8 cellular contexts compared by ENCODE assay signal in the genomic region with DNA sequence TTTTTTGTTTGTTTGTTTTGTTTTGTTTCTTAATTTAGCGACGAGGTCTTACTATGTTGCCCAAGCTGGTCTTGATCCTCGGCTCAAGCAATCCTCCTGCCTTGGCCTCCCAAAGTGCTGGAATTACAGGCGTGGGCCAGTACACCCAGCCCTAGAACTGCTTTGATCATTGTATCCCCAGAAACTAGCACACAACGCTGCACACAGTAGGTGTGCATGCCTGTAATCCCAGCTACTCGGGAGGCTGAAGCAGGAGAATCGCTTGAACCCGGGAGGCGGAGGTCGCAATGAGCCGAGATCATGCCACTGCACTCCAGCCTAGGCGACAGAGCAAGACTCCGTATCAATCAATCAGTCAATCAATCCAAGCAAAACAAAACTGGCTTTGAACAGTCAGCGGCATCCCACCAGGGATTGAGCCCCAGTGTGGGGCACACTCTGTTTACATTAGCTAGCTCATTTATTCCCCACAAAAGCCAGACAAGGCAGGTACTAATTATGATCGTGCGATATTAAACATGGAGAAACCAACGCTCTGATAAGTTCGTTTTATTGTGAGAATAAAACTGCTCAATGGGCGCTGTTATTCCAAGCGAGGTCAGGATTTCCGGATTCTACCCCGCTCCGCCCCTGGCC. TPM values are rescaled to one million over a fixed set of nuclear protein-coding genes. Genes with fewer than 3 reads are reported as not detected.
DNase-seq lines count a peak whose midpoint lies in the region; ATAC-seq and TF ChIP-seq lines count a peak whose summit lies in the region.

No MANE protein-coding gene starts in this region.

- peak overlapping the region; percentile 13; the same call in 1 of the 2 replicates for H3K9ac ChIP-seq in PC-3 (ENCODE audit: low read length)

- H3K9me3 Mint-ChIP-seq in activated CD4-positive, alpha-beta T cell treated with anti-CD3 and anti-CD28 coated beads, Interleukin-2, amount 10 ng/mL, durations not matched to agents 7 days and 5 days, result no peaks in the 10 kb centered on the region

- H3K4me1 Mint-ChIP-seq in activated CD4-positive, alpha-beta T cell treated with anti-CD3 and anti-CD28 coated beads, Interleukin-2, amount 10 ng/mL, durations not matched to agents 7 days and 5 days, result peaks cover 26% of the 10 kb centered on the region

- peaks cover 18% of the 10 kb centered on the region for H3K36me3 Mint-ChIP-seq in activated CD4-positive, alpha-beta T cell treated with anti-CD3 and anti-CD28 coated beads, Interleukin-2, amount 10 ng/mL, durations not matched to agents 7 days and 5 days (ENCODE audit: low read depth)

- no peaks in the 10 kb centered on the region for H3K36me3 ChIP-seq in PC-3 (ENCODE audit: low read depth, low read length)
- H3K36me3 ChIP-seq in esophagus squamous epithelium, result peaks cover 0 to 39% (median 11%) of the 10 kb centered on the region in 3 donors
- H3K36me3 ChIP-seq in psoas muscle (ENCODE audit: insufficient read depth in 1 of 2, low read depth in 1 of 2), result peaks cover 4 to 22% of the 10 kb centered on the region in 2 donors

- intact Hi-C loops in PC-3 (cut with micrococcal nuclease), result loop anchor here (1.0 kb wide), 1 partner anchor 29 kb away; a partner anchor contains a TSS
- intact Hi-C loops in esophagus squamous epithelium (cut with DNase I), result no loop called here
- intact Hi-C loops in psoas muscle (cut with DNase I), result loop anchor here in 1 of 2 donors (1.0 kb wide), 1 partner anchor 29 kb away; a partner anchor contains a TSS

- TF ChIP-seq CTCF in PC-3 (conservative IDR thresholded peaks at IDR 0.05; ENCODE audit: low read depth, low read length), result no peak
- TF ChIP-seq CTCF in esophagus squamous epithelium (IDR thresholded peaks at IDR 0.05), result no peak
- no peak for TF ChIP-seq CTCF in psoas muscle (IDR thresholded peaks at IDR 0.05)

- CTCF ChIA-PET in activated CD4-positive, alpha-beta T cell treated with anti-CD3 and anti-CD28 coated beads, Interleukin-2, amount 10 ng/mL, durations not matched to agents 7 days and 5 days (lab: Charles Lee), result interaction anchor here (0.6 to 1.5 kb wide), 5 partner anchors 13 to 124 kb away, joined by 3 to 5 read pairs (median 3); no protein-coding TSS in a partner anchor
- CTCF ChIA-PET in PC-3 (lab: Charles Lee), result no interaction called here

- DNase-seq in activated CD4-positive, alpha-beta T cell treated with anti-CD3 and anti-CD28 coated beads, Interleukin-2, amount 10 ng/mL, durations not matched to agents 7 days and 5 days, result no peak
- DNase-seq in activated CD4-positive, alpha-beta T cell treated with anti-CD3 and anti-CD28 coated beads, Interleukin-2, amount 50 U/mL, for 48 hours, result no peak
- DNase-seq in PC-3 (no peak), esophagus squamous epithelium (lab: John Stamatoyannopoulos, UW) (no peak), psoas muscle (no peak), cerebellar nuclear complex (lab: John Stamatoyannopoulos, UW) (no peak), NCI-H1417 treated with DMSO at 0.1 percent for 48 hours (lab: John Stamatoyannopoulos, UW) (no peak)

- peak overlapping the region; percentile 73 for H3K4me2 ChIP-seq in PC-3 (ENCODE audit: low read length)

- peaks cover 32% of the 10 kb centered on the region for H3K79me2 ChIP-seq in PC-3 (ENCODE audit: low read length)

- peak overlapping the region; percentile 96 for H3K4me3 Mint-ChIP-seq in activated CD4-positive, alpha-beta T cell treated with anti-CD3 and anti-CD28 coated beads, Interleukin-2, amount 10 ng/mL, durations not matched to agents 7 days and 5 days

- H3K9me3 ChIP-seq in PC-3 (ENCODE audit: low read length) (no peaks in the 10 kb centered on the region), esophagus squamous epithelium (no peaks in the 10 kb centered on the region), psoas muscle (no peaks in the 10 kb centered on the region)

- H3K4me3 ChIP-seq in PC-3 (ENCODE audit: low read length) (peak overlapping the region; percentile 50), esophagus squamous epithelium (peak overlapping the region; percentile 73 to 99 (median 94)), psoas muscle (peak overlapping the region; percentile 85)

- peak overlapping the region; percentile 16; the same call in 1 of the 2 replicates for H3K27ac ChIP-seq in PC-3 (ENCODE audit: low read length)
- H3K27ac ChIP-seq in esophagus squamous epithelium, result peak overlapping the region; percentile 87 to 97 (median 93)
- H3K27ac ChIP-seq in psoas muscle, result peak overlapping the region; percentile 74

- ATAC-seq in PC-3 (no peak), psoas muscle (peak in 3 of 4 donors; percentile 2 to 25 (median 2)), HG02678 (IDR thresholded peaks at IDR 0.05; ENCODE audit: unreplicated experiment) (no peak)

- H3K9me2 ChIP-seq in PC-3 (replicated peaks; ENCODE audit: low read length), result no peaks in the 10 kb centered on the region

- H4K20me1 ChIP-seq in PC-3 (ENCODE audit: low read length), result no peaks in the 10 kb centered on the region

- no TSS peak for BruUV-seq in PC-3 (replicated peaks; lab: Mats Ljungman, UMichigan)

- no peak for TF ChIP-seq POLR2A in esophagus squamous epithelium (IDR thresholded peaks at IDR 0.05)

- no peaks in the 10 kb centered on the region for H3K27me3 Mint-ChIP-seq in activated CD4-positive, alpha-beta T cell treated with anti-CD3 and anti-CD28 coated beads, Interleukin-2, amount 10 ng/mL, durations not matched to agents 7 days and 5 days

- 22 to 51% methylated on average over 14 to 19 of the region's 23 CpGs for WGBS in esophagus squamous epithelium, 2 donors
- 41 to 44% (median 42%) methylated on average over 23 of the region's 23 CpGs for WGBS in psoas muscle, 3 donors

- H3K27me3 ChIP-seq in PC-3 (ENCODE audit: low read length), result no peaks in the 10 kb centered on the region
- H3K27me3 ChIP-seq in esophagus squamous epithelium, result no peaks in the 10 kb centered on the region
- H3K27me3 ChIP-seq in psoas muscle (ENCODE audit: insufficient read depth in 3 of 3, low read length in 2 of 3), result no peaks in the 10 kb centered on the region

- peak overlapping the region; percentile 95 for H3K27ac Mint-ChIP-seq in activated CD4-positive, alpha-beta T cell treated with anti-CD3 and anti-CD28 coated beads, Interleukin-2, amount 10 ng/mL, durations not matched to agents 7 days and 5 days

- no peaks in the 10 kb centered on the region for H3K4me1 ChIP-seq in PC-3 (ENCODE audit: insufficient read depth, low read length)
- H3K4me1 ChIP-seq in esophagus squamous epithelium, result peaks cover 5 to 44% (median 16%) of the 10 kb centered on the region in 3 donors
- peaks cover 17% of the 10 kb centered on the region for H3K4me1 ChIP-seq in psoas muscle

- no peaks in the 10 kb centered on the region for H3F3A ChIP-seq in PC-3 (ENCODE audit: low read length, unreplicated experiment)

- POLR2A ChIA-PET in activated CD4-positive, alpha-beta T cell treated with anti-CD3 and anti-CD28 coated beads, Interleukin-2, amount 10 ng/mL, durations not matched to agents 7 days and 5 days (lab: Charles Lee), result no interaction called here
- POLR2A ChIA-PET in PC-3 (lab: Charles Lee; ENCODE audit: unreplicated experiment), result no interaction called here

- peak overlapping the region; percentile 45 for H2AFZ ChIP-seq in PC-3 (ENCODE audit: low read length)

RNA-seq across cellular contexts. Expression of a gene that starts 0.6 kb away (rescaled TPM):
- total RNA-seq in activated CD4-positive, alpha-beta T cell treated with anti-CD3 and anti-CD28 coated beads, Interleukin-2, amount 10 ng/mL, durations not matched to agents 7 days and 5 days, result 10 to 100 TPM; 33.4 to 35.4 TPM
- total RNA-seq in PC-3 (2014; rRNA removed) (27.3 and 28.1 TPM in 2 replicates), esophagus squamous epithelium (10 to 100 TPM; 21.5 to 38.9 (median 24.9) TPM), psoas muscle (10 to 100 TPM; 46.2 to 60.6 (median 55.5) TPM)
- polyA plus RNA-seq in psoas muscle, result 10 to 100 TPM; 38.1 to 76.2 (median 56.5) TPM

RNA-seq across cellular contexts. Expression of a gene that starts 19.8 kb away (rescaled TPM):
- 10 to 100 TPM in 1 of 2 experiments, 1 to 10 TPM in 1; 9.1 to 15.2 TPM for total RNA-seq in activated CD4-positive, alpha-beta T cell treated with anti-CD3 and anti-CD28 coated beads, Interleukin-2, amount 10 ng/mL, durations not matched to agents 7 days and 5 days
- total RNA-seq in PC-3 (2014; rRNA removed) (30.6 and 45.0 TPM in 2 replicates), esophagus squamous epithelium (10 to 100 TPM; 14.3 to 21.8 (median 21.4) TPM), psoas muscle (10 to 100 TPM in 2 of 4 donors, 1 to 10 TPM in 2; 8.7 to 16.4 (median 11.0) TPM)
- polyA plus RNA-seq in psoas muscle, result 10 to 100 TPM in 1 of 3 donors, 1 to 10 TPM in 2; 6.8 to 19.8 (median 7.8) TPM

RNA-seq across cellular contexts. Expression of a gene that starts 28.8 kb away (rescaled TPM):
- total RNA-seq in activated CD4-positive, alpha-beta T cell treated with anti-CD3 and anti-CD28 coated beads, Interleukin-2, amount 10 ng/mL, durations not matched to agents 7 days and 5 days, result 10 to 100 TPM; 31.5 to 32.9 TPM
- 27.2 and 29.5 TPM in 2 replicates for total RNA-seq in PC-3 (2014; rRNA removed)
- total RNA-seq in esophagus squamous epithelium, result 10 to 100 TPM; 24.0 to 36.0 (median 30.1) TPM
- 10 to 100 TPM; 28.3 to 36.5 (median 35.4) TPM for total RNA-seq in psoas muscle
- polyA plus RNA-seq in psoas muscle, result 10 to 100 TPM; 16.7 to 25.3 (median 22.6) TPM

RNA-seq across cellular contexts. Expression of a gene that starts 29.0 kb away (rescaled TPM):
- total RNA-seq in activated CD4-positive, alpha-beta T cell treated with anti-CD3 and anti-CD28 coated beads, Interleukin-2, amount 10 ng/mL, durations not matched to agents 7 days and 5 days, result 10 to 100 TPM; 36.5 to 38.0 TPM
- total RNA-seq in PC-3 (2014; rRNA removed), result 25.4 and 28.3 TPM in 2 replicates
- total RNA-seq in esophagus squamous epithelium, result 10 to 100 TPM; 14.1 to 29.6 (median 25.5) TPM
- total RNA-seq in psoas muscle, result 10 to 100 TPM; 12.8 to 24.8 (median 16.6) TPM
- 10 to 100 TPM in 2 of 3 donors, 1 to 10 TPM in 1; 9.2 to 21.1 (median 15.6) TPM for polyA plus RNA-seq in psoas muscle

RNA-seq across cellular contexts. Expression of a gene that starts 41.0 kb away (rescaled TPM):
- total RNA-seq in activated CD4-positive, alpha-beta T cell treated with anti-CD3 and anti-CD28 coated beads, Interleukin-2, amount 10 ng/mL, durations not matched to agents 7 days and 5 days, result 1 to 10 TPM; 1.0 to 1.3 TPM
- not detected in 2 replicates for total RNA-seq in PC-3 (2014; rRNA removed)
- not detected for total RNA-seq in esophagus squamous epithelium
- under 1 TPM in 2 of 4 donors, not detected in 2; 0.26 to 0.34 TPM for total RNA-seq in psoas muscle
- under 1 TPM in 2 of 3 donors, not detected in 1; 0.09 to 0.13 TPM for polyA plus RNA-seq in psoas muscle

Comparison
In these comparisons a context has a peak if more than half of its experiments do, and no peak if none do; other contexts are left out.
1. ATAC-seq: peak in psoas muscle (3 of 4); none in PC-3 (single experiment) and HG02678 (single experiment).
2. H3K27ac ChIP-seq: peak in every context shown above with its lines; median percentile 93 in esophagus squamous epithelium; 74 in psoas muscle; 16 in PC-3.
3. Peak in every context shown above with its lines, with median percentiles within 50 percentile points of each other: H3K4me3 ChIP-seq.